27 cellular contexts compared by ENCODE assay signal in genomic region chr20:37934634-37935010, GRCh38. TPM values are rescaled to one million over a fixed set of nuclear protein-coding genes. Genes with fewer than 3 reads are reported as not detected.
"Had no signal": no experiment of that assay in that cellular context is flagged by ENCODE, and none has a peak within 500 bp of the region (broad histone marks: within the 10 kb centered on the region; RNA-seq: fewer than 3 reads in every experiment).

No MANE protein-coding gene starts in this region.

- H3K9me3 ChIP-seq: pancreas, psoas muscle, right lobe of liver, sigmoid colon, suprapubic skin, testis, tibial artery, transverse colon, vagina had no signal

- H3K4me1 ChIP-seq: pancreas, psoas muscle, right lobe of liver, sigmoid colon, suprapubic skin, testis, tibial artery, transverse colon, vagina had no signal

- H3K27ac ChIP-seq: pancreas, psoas muscle, right lobe of liver, sigmoid colon, suprapubic skin, testis, tibial artery, transverse colon, vagina had no signal

- ATAC-seq: naive thymus-derived CD8-positive, alpha-beta T cell; natural killer cell treated with Interleukin-12 subunit alpha and Interleukin-12 subunit beta and Interleukin-15 and Interleukin-18, amount 100 ng/mL, for 72 hours; pancreas; psoas muscle; right cardiac atrium; stimulated activated memory B cell treated with anti-CD40 and anti-IgM and Interleukin-4, amounts not matched to agents 10 μg/mL and 1 μg/mL and 100 μg/mL, for 72 hours; stimulated activated naive CD8-positive, alpha-beta T cell treated with anti-CD3 and anti-CD28 coated beads, Interleukin-15, amount 100 ng/mL, for 72 hours; stimulated activated naive CD8-positive, alpha-beta T cell treated with anti-CD3 and anti-CD28 coated beads, Interleukin-15, Interleukin-2, amounts not matched to agents 100 U/mL and 50 U/mL, for 24 hours had no signal

- DNase-seq: naive B cell; nephron progenitor cell; occipital lobe; psoas muscle; right cardiac atrium; right lobe of liver; sigmoid colon; small intestine; stimulated activated CD4-positive, alpha-beta T cell treated with anti-CD3 and anti-CD28 coated beads, Interleukin-12 subunit alpha, Interleukin-12 subunit beta, amount 100 ng/mL, for 4 hours; stimulated activated CD4-positive, alpha-beta T cell treated with anti-CD3 and anti-CD28 coated beads, Interleukin-1b, Interleukin-23, amount 100 ng/mL, for 48 hours; stimulated activated CD4-positive, alpha-beta T cell treated with anti-CD3 and anti-CD28 coated beads, Interleukin-4, amount 100 ng/mL, for 1 hour; stimulated activated CD4-positive, alpha-beta T cell treated with anti-CD3 and anti-CD28 coated beads, Interleukin-4, amount 100 ng/mL, for 4 hours; stimulated activated CD8-positive, alpha-beta memory T cell treated with anti-CD3 and anti-CD28 coated beads, Interleukin-4, amount 100 ng/mL, for 48 hours; stimulated activated naive CD4-positive, alpha-beta T cell; stimulated activated naive CD8-positive, alpha-beta T cell treated with anti-CD3 and anti-CD28 coated beads, Interleukin-15, amount 100 ng/mL, for 72 hours; stimulated activated naive CD8-positive, alpha-beta T cell treated with anti-CD3 and anti-CD28 coated beads, Interleukin-15, Interleukin-2, amounts not matched to agents 100 U/mL and 50 U/mL, for 24 hours; substantia nigra; testis; tibial artery; transverse colon had no signal

- H3K36me3 ChIP-seq: pancreas, right lobe of liver, sigmoid colon, suprapubic skin, tibial artery, transverse colon, vagina had no signal

- H3K27me3 ChIP-seq: pancreas, right lobe of liver, sigmoid colon, testis, transverse colon, vagina had no signal

- H3K4me3 ChIP-seq: pancreas, psoas muscle, right lobe of liver, sigmoid colon, suprapubic skin, testis, tibial artery, transverse colon, vagina had no signal

RNA-seq across cellular contexts. Expression of gene VSTM2L, which starts 31.7 kb away (rescaled TPM):
- total RNA-seq: naive thymus-derived CD8-positive, alpha-beta T cell; skeletal muscle tissue; vagina had no signal
- polyA plus RNA-seq: naive thymus-derived CD8-positive, alpha-beta T cell had no signal
